In the genomic region with DNA sequence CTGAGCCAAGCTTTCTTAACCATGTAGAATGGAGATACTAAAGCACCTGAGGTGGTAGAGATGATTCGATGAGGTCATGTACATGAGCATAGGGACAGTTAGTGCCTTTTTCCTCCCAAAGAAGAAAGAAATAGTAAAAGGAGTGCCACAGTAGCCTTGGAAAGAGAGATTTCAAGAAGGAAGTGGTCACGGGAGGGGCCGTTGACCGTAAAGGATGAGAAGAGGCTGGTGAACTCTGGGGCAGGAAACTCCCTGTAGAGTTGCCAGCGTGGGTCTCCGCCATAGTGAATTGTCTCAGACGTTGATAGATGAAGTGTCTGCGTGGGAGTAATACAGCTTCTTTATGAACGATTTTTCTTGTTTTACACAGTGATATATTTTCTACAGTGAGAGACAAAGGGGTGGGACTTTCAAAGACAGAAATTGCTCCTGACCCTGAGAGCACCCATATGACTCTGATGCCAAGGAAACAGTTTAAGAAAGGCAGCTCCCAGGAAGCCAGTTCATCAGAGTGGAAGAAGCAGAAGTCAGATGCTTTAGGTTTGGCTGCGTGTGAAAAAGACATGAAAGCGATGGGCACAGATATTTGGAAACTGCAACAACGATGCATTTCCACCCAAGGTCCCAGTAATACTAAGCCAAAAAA, we compare ENCODE assay signal across 1 cellular context.
TF ChIP-seq lines count a peak whose summit lies in the region.

No MANE protein-coding gene starts in this region.

TF ChIP-seq in SK-N-SH, 30 proteins besides CTCF, POLR2A, EP300 and RAD21 (continued from another document):
- TF ChIP-seq, protein P1, sequence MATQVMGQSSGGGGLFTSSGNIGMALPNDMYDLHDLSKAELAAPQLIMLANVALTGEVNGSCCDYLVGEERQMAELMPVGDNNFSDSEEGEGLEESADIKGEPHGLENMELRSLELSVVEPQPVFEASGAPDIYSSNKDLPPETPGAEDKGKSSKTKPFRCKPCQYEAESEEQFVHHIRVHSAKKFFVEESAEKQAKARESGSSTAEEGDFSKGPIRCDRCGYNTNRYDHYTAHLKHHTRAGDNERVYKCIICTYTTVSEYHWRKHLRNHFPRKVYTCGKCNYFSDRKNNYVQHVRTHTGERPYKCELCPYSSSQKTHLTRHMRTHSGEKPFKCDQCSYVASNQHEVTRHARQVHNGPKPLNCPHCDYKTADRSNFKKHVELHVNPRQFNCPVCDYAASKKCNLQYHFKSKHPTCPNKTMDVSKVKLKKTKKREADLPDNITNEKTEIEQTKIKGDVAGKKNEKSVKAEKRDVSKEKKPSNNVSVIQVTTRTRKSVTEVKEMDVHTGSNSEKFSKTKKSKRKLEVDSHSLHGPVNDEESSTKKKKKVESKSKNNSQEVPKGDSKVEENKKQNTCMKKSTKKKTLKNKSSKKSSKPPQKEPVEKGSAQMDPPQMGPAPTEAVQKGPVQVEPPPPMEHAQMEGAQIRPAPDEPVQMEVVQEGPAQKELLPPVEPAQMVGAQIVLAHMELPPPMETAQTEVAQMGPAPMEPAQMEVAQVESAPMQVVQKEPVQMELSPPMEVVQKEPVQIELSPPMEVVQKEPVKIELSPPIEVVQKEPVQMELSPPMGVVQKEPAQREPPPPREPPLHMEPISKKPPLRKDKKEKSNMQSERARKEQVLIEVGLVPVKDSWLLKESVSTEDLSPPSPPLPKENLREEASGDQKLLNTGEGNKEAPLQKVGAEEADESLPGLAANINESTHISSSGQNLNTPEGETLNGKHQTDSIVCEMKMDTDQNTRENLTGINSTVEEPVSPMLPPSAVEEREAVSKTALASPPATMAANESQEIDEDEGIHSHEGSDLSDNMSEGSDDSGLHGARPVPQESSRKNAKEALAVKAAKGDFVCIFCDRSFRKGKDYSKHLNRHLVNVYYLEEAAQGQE (IDR thresholded peaks at IDR 0.05; ENCODE audit: low read depth, low read length) = no peak
